10 cellular contexts compared by ENCODE assay signal in the genomic region with DNA sequence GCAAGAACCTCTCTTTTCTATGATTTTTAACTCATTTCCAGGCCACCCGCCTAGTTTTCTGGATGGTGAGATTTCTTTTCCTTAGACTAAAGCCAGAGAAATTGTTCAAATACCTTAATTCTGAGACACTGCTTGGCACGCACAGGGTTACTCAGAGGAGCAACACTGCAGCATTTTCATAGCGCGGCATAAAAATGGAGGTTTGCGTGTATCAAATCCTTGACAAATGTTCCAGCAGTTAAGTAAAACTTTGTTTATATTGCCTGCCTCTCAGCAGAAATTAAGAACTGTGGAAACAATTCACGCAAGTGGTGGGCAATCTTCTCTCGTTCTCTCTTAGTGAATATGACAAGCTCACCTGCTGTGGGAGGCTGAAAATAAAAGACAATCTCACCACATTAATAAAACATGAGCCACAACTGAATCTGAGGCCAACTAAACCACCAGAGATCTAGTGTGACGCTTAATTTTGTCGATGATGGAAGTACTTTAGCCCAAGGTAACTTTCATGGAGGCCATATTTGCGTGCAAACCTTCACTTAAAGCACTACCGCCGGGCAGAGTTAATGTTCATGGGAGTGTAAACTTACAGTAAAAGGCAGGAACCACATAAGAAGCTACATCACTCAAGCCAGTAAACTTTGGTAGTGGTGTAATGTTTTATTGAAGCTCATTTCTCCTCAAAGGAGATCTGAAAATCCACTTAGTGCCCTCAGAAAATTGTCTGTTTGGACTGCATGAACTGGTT.
A peak's percentile ranks its signal among the peaks of the same experiment; 100 is the strongest.
DNase-seq lines count a peak whose midpoint lies in the region; ATAC-seq, FAIRE-seq and TF ChIP-seq lines count a peak whose summit lies in the region.
"Had no signal": no experiment of that assay in that cellular context is flagged by ENCODE, and none has a peak within 500 bp of the region (broad histone marks: within the 10 kb centered on the region; RNA-seq: fewer than 3 reads in every experiment).

No MANE protein-coding gene starts in this region.

- peak overlapping the region; percentile 33 to 57 for H3K27ac ChIP-seq in thoracic aorta

- TF ChIP-seq POLR2A in GM12892 (IDR thresholded peaks at IDR 0.05; ENCODE audit: low read depth, low read length), result no peak

- H3K4me3 ChIP-seq in foreskin fibroblast (ENCODE audit: low read depth in 1 of 2, low read length in 2 of 2), result no peak overlapping the region
- H3K4me3 ChIP-seq in thoracic aorta, result peak overlapping the region; percentile 66

- FAIRE-seq in GM12892 (lab: Jason Lieb, UNC), result no peak
- no peak for FAIRE-seq in D721Med (lab: Jason Lieb, UNC)

- H3K36me3 ChIP-seq in thoracic aorta, result no peaks in the 10 kb centered on the region

- peaks cover 0 to 17% of the 10 kb centered on the region in 2 donors for H3K4me1 ChIP-seq in thoracic aorta (ENCODE audit: control insufficient read depth in 1 of 2, low read depth in 2 of 2)

- DNase-seq in NCI-H345 (lab: John Stamatoyannopoulos, UW) (peak; percentile 19), NCI-H345 treated with DMSO at 0.1 percent for 48 hours (lab: John Stamatoyannopoulos, UW; ENCODE audit: unreplicated experiment) (no peak), SW480 (ENCODE audit: low spot score) (peak; percentile 86), foreskin fibroblast (peak; percentile 17 to 18), thoracic aorta (ENCODE audit: low spot score) (no peak), GM12892 (ENCODE audit: insufficient read length) (no peak), D721Med (ENCODE audit: insufficient read length, low spot score) (no peak)
- no peak for DNase-seq in stimulated activated naive CD8-positive, alpha-beta T cell treated with anti-CD3 and anti-CD28 coated beads, Interleukin-15, Interleukin-2, amounts not matched to agents 100 U/mL and 50 U/mL, for 24 hours
- DNase-seq: stimulated activated CD4-positive, alpha-beta T cell treated with anti-CD3 and anti-CD28 coated beads, Interleukin-15, amount 100 ng/mL, for 24 hours had no signal

- ATAC-seq in thoracic aorta (ENCODE audit: insufficient number of reproducible peaks, low FRiP score, low read depth), result no peak
- ATAC-seq in stimulated activated naive CD8-positive, alpha-beta T cell treated with anti-CD3 and anti-CD28 coated beads, Interleukin-15, Interleukin-2, amounts not matched to agents 100 U/mL and 50 U/mL, for 24 hours, result no peak
- ATAC-seq: activated CD4-positive, CD25-positive, alpha-beta regulatory T cell treated with anti-CD3 and anti-CD28 coated beads, Interleukin-2, amount 50 U/mL, for 24 hours had no signal

- no peaks in the 10 kb centered on the region for H3K27me3 ChIP-seq in thoracic aorta (replicated peaks; ENCODE audit: insufficient read depth)

- H3K9me3 ChIP-seq in thoracic aorta, result no peaks in the 10 kb centered on the region

- TF ChIP-seq CTCF in foreskin fibroblast (IDR thresholded peaks at IDR 0.05; ENCODE audit: low read depth, low read length), result no peak
- TF ChIP-seq CTCF in thoracic aorta (IDR thresholded peaks at IDR 0.05), result no peak
- TF ChIP-seq CTCF in D721Med (IDR thresholded peaks at IDR 0.05; ENCODE audit: insufficient read depth, missing control alignments), result no peak

Comparison
In these comparisons a context has a peak if more than half of its experiments do, and no peak if none do; other contexts are left out.
1. DNase-seq: peak in NCI-H345 (single experiment), SW480 (single experiment) and foreskin fibroblast (2 of 2); none in NCI-H345 treated with DMSO at 0.1 percent for 48 hours (single experiment), thoracic aorta (single experiment), stimulated activated naive CD8-positive, alpha-beta T cell treated with anti-CD3 and anti-CD28 coated beads, Interleukin-15, Interleukin-2, amounts not matched to agents 100 U/mL and 50 U/mL, for 24 hours (single experiment), GM12892 (single experiment) and D721Med (single experiment).